Comparison of ENCODE assay signal across 26 cellular contexts in the genomic region with DNA sequence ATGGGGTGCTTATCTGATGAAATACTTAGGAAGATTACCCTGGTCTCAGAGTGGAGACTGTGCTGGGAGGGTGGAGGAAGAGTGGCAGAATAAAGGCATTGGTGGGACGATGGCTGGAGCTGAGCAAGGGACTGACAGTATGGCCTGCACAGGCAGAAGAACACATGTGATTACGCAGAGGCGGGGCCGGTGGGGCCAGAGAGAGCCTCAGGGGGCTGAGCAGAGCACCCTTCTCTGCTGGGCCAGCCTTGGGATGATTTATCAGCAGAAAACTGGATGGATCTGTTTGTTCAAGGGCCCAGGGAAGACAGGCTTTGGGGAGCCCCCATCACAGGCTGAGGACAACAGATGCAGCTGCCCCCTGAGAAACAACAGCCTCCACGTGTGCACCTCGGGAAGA.
"Had no signal": no experiment of that assay in that cellular context is flagged by ENCODE, and none has a peak within 500 bp of the region (broad histone marks: within the 10 kb centered on the region; RNA-seq: fewer than 3 reads in every experiment).

No MANE protein-coding gene starts in this region.

- DNase-seq: effector CD8-positive, alpha-beta T cell; endodermal cell; foreskin fibroblast; gastrocnemius medialis; heart left ventricle; left cardiac atrium; left lung; mesenchymal stem cell; naive thymus-derived CD4-positive, alpha-beta T cell; right lobe of liver; stimulated activated CD4-positive, alpha-beta T cell treated with anti-CD3 and anti-CD28 coated beads, Interleukin-1b, Interleukin-23, amount 100 ng/mL, for 48 hours; stimulated activated CD4-positive, alpha-beta T cell treated with anti-CD3 and anti-CD28 coated beads, Interleukin-4, amount 100 ng/mL, for 1 hour; stimulated activated CD8-positive, alpha-beta memory T cell treated with anti-CD3 and anti-CD28 coated beads, Interleukin-4, amount 100 ng/mL, for 48 hours; stimulated activated naive CD4-positive, alpha-beta T cell treated with Interleukin-2 at 50 U/mL for 16 hours; stomach; thyroid gland; trophoblast cell had no signal

- H3K4me3 ChIP-seq: gastrocnemius medialis, heart left ventricle, hepatocyte, left lung, neural progenitor cell, right lobe of liver, stomach, thyroid gland had no signal

- H3K4me3 Mint-ChIP-seq: dendritic cell treated with granulocyte-macrophage colony-stimulating factor and Interleukin-4, amounts not matched to agents 40 ng/mL and 50 ng/mL, for 4 days; endodermal cell; mesothelial cell of epicardium; naive thymus-derived CD4-positive, alpha-beta T cell; nephron; neural progenitor cell had no signal

- H3K4me1 ChIP-seq: gastrocnemius medialis, heart left ventricle, left lung, parathyroid adenoma, right lobe of liver, stomach, thyroid gland had no signal

- H3K27ac Mint-ChIP-seq: dendritic cell treated with granulocyte-macrophage colony-stimulating factor and Interleukin-4, amounts not matched to agents 40 ng/mL and 50 ng/mL, for 4 days; endodermal cell; mesothelial cell of epicardium; nephron; progenitor cell of endocrine pancreas had no signal

- H3K9me3 ChIP-seq: gastrocnemius medialis, right lobe of liver, thyroid gland had no signal

- H3K27me3 ChIP-seq: gastrocnemius medialis, heart left ventricle, hepatocyte, left lung, neural progenitor cell, right lobe of liver, stomach, thyroid gland had no signal

- H3K27me3 Mint-ChIP-seq: dendritic cell treated with granulocyte-macrophage colony-stimulating factor and Interleukin-4, amounts not matched to agents 40 ng/mL and 50 ng/mL, for 4 days; progenitor cell of endocrine pancreas had no signal

- H3K4me1 Mint-ChIP-seq: nephron had no signal

- ATAC-seq: esophagus mucosa; gastrocnemius medialis; heart left ventricle; left cardiac atrium; left lung; naive thymus-derived CD4-positive, alpha-beta T cell; right lobe of liver had no signal

- H3K36me3 ChIP-seq: gastrocnemius medialis, heart left ventricle, left lung, neural progenitor cell, right lobe of liver, stomach, thyroid gland had no signal

- H3K27ac ChIP-seq: epithelial cell of prostate, gastrocnemius medialis, heart left ventricle, hepatocyte, left lung, neural progenitor cell, parathyroid adenoma, right lobe of liver, stomach, thyroid gland had no signal
